Comparison of ENCODE assay signal across 17 cellular contexts in genomic region chr1:221868894-221869293, GRCh38.
DNase-seq lines count a peak whose midpoint lies in the region; ATAC-seq, FAIRE-seq and TF ChIP-seq lines count a peak whose summit lies in the region.
"Had no signal": no experiment of that assay in that cellular context is flagged by ENCODE, and none has a peak within 500 bp of the region (broad histone marks: within the 10 kb centered on the region; RNA-seq: fewer than 3 reads in every experiment).

No MANE protein-coding gene starts in this region.

- no peaks in the 10 kb centered on the region for H3K27me3 ChIP-seq in astrocyte (ENCODE audit: insufficient read depth, low read length)
- H3K27me3 ChIP-seq: right atrium auricular region, transverse colon had no signal

- FAIRE-seq in HTR-8/SVneo (lab: Jason Lieb, UNC): no peak
- FAIRE-seq in astrocyte (lab: Jason Lieb, UNC): peak; percentile 67

- no peaks in the 10 kb centered on the region for H4K20me1 ChIP-seq in astrocyte (ENCODE audit: insufficient read depth, low read length)

- peaks cover 17% of the 10 kb centered on the region for H3K4me1 Mint-ChIP-seq in astrocyte (ENCODE audit: low read depth, unreplicated experiment)
- no peaks in the 10 kb centered on the region for H3K4me1 Mint-ChIP-seq in activated CD8-positive, alpha-beta memory T cell treated with anti-CD3 and anti-CD28 coated beads, Interleukin-2, amount 10 ng/mL, durations not matched to agents 7 days and 5 days

- H3K4me1 ChIP-seq in astrocyte (ENCODE audit: insufficient read depth, low read length): peaks cover 25% of the 10 kb centered on the region
- H3K4me1 ChIP-seq: right atrium auricular region, transverse colon had no signal

- H3K4me2 ChIP-seq in astrocyte (ENCODE audit: low read length): peak overlapping the region; percentile 66

- H3K27me3 Mint-ChIP-seq in astrocyte (ENCODE audit: low read depth, unreplicated experiment): no peaks in the 10 kb centered on the region
- H3K27me3 Mint-ChIP-seq in activated CD8-positive, alpha-beta memory T cell treated with anti-CD3 and anti-CD28 coated beads, Interleukin-2, amount 10 ng/mL, durations not matched to agents 7 days and 5 days: no peaks in the 10 kb centered on the region
- H3K27me3 Mint-ChIP-seq: CD4-positive, alpha-beta T cell had no signal

- H3K9me3 ChIP-seq in astrocyte (ENCODE audit: insufficient read depth, low read depth, low read length): no peaks in the 10 kb centered on the region
- H3K9me3 ChIP-seq: mucosa of descending colon, right atrium auricular region, transverse colon had no signal

- peak; percentile 47 for DNase-seq in AG20443 (ENCODE audit: low spot score)
- peak; percentile 37 for DNase-seq in HTR-8/SVneo (ENCODE audit: insufficient read length, low spot score)
- DNase-seq in astrocyte (ENCODE audit: low read depth): peak; percentile 85
- peak; percentile 83 for DNase-seq in iris pigment epithelial cell (ENCODE audit: low read depth)
- no peak for DNase-seq in activated CD8-positive, alpha-beta memory T cell treated with anti-CD3 and anti-CD28 coated beads, Interleukin-2, amount 10 ng/mL, durations not matched to agents 7 days and 5 days
- no peak for DNase-seq in stimulated activated CD4-positive, alpha-beta T cell treated with anti-CD3 and anti-CD28 coated beads, Interleukin-2, amount 100 ng/mL, for 48 hours
- DNase-seq in pons (ENCODE audit: low spot score): no peak
- DNase-seq in cortex of kidney (lab: John Stamatoyannopoulos, UW): no peak
- DNase-seq: activated CD4-positive, alpha-beta T cell treated with anti-CD3 and anti-CD28 coated beads for 4 hours; activated naive CD4-positive, alpha-beta T cell treated with anti-CD3 and anti-CD28 coated beads for 36 hours; CD4-positive, alpha-beta T cell; H7; mucosa of descending colon; NCI-H524; transverse colon had no signal

- H3K27ac Mint-ChIP-seq in astrocyte (ENCODE audit: unreplicated experiment): no peak overlapping the region
- no peak overlapping the region for H3K27ac Mint-ChIP-seq in activated CD8-positive, alpha-beta memory T cell treated with anti-CD3 and anti-CD28 coated beads, Interleukin-2, amount 10 ng/mL, durations not matched to agents 7 days and 5 days
- H3K27ac Mint-ChIP-seq: activated naive CD4-positive, alpha-beta T cell treated with anti-CD3 and anti-CD28 coated beads for 36 hours; CD4-positive, alpha-beta T cell had no signal

- H3K4me3 Mint-ChIP-seq in astrocyte (ENCODE audit: unreplicated experiment): no peak overlapping the region
- no peak overlapping the region for H3K4me3 Mint-ChIP-seq in activated CD8-positive, alpha-beta memory T cell treated with anti-CD3 and anti-CD28 coated beads, Interleukin-2, amount 10 ng/mL, durations not matched to agents 7 days and 5 days
- H3K4me3 Mint-ChIP-seq: activated naive CD4-positive, alpha-beta T cell treated with anti-CD3 and anti-CD28 coated beads for 36 hours; CD4-positive, alpha-beta T cell had no signal

- no peaks in the 10 kb centered on the region for H3K36me3 ChIP-seq in astrocyte (ENCODE audit: insufficient read depth, low read length)
- H3K36me3 ChIP-seq: right atrium auricular region, transverse colon had no signal

- H3K9me3 Mint-ChIP-seq in astrocyte (ENCODE audit: unreplicated experiment): no peaks in the 10 kb centered on the region
- H3K9me3 Mint-ChIP-seq in activated CD8-positive, alpha-beta memory T cell treated with anti-CD3 and anti-CD28 coated beads, Interleukin-2, amount 10 ng/mL, durations not matched to agents 7 days and 5 days (ENCODE audit: low read depth): no peaks in the 10 kb centered on the region
- H3K9me3 Mint-ChIP-seq: activated naive CD4-positive, alpha-beta T cell treated with anti-CD3 and anti-CD28 coated beads for 36 hours; CD4-positive, alpha-beta T cell had no signal

- H2AFZ ChIP-seq in astrocyte (ENCODE audit: low read depth, low read length): no peak overlapping the region

- no peak overlapping the region for H3K9ac ChIP-seq in astrocyte (ENCODE audit: low read length)

- no peaks in the 10 kb centered on the region for H3K36me3 Mint-ChIP-seq in astrocyte (ENCODE audit: low read depth, unreplicated experiment)
- H3K36me3 Mint-ChIP-seq in activated CD8-positive, alpha-beta memory T cell treated with anti-CD3 and anti-CD28 coated beads, Interleukin-2, amount 10 ng/mL, durations not matched to agents 7 days and 5 days: no peaks in the 10 kb centered on the region

- no peak for TF ChIP-seq CTCF in astrocyte (IDR thresholded peaks at IDR 0.05; ENCODE audit: insufficient read depth, low read depth, low read length)

- peak overlapping the region; percentile 35 for H3K27ac ChIP-seq in astrocyte (ENCODE audit: low read depth, low read length)
- H3K27ac ChIP-seq: right atrium auricular region, SK-N-MC, transverse colon had no signal

- CTCF ChIA-PET in activated CD8-positive, alpha-beta memory T cell treated with anti-CD3 and anti-CD28 coated beads, Interleukin-2, amount 10 ng/mL, durations not matched to agents 7 days and 5 days (lab: Charles Lee): interaction anchor here (1.8 kb wide), 1 partner anchor 17 kb away, joined by 3 read pairs; no protein-coding TSS in a partner anchor

- H3K4me3 ChIP-seq in astrocyte (ENCODE audit: insufficient read depth, low read depth, low read length): no peak overlapping the region
- H3K4me3 ChIP-seq: mucosa of descending colon, right atrium auricular region, SK-N-MC, transverse colon had no signal

- H3K79me2 ChIP-seq in astrocyte (ENCODE audit: insufficient read depth, low read length): no peaks in the 10 kb centered on the region

- no peak for ATAC-seq in activated CD8-positive, alpha-beta memory T cell treated with anti-CD3 and anti-CD28 coated beads, Interleukin-2, amount 10 ng/mL, durations not matched to agents 7 days and 5 days
- ATAC-seq: mucosa of descending colon had no signal

Comparison
In these comparisons a context has a peak if more than half of its experiments do, and no peak if none do; other contexts are left out.
1. DNase-seq: peak in AG20443 (single experiment), HTR-8/SVneo (single experiment), astrocyte (single experiment) and iris pigment epithelial cell (single experiment); none in activated CD8-positive, alpha-beta memory T cell treated with anti-CD3 and anti-CD28 coated beads, Interleukin-2, amount 10 ng/mL, durations not matched to agents 7 days and 5 days (single experiment), stimulated activated CD4-positive, alpha-beta T cell treated with anti-CD3 and anti-CD28 coated beads, Interleukin-2, amount 100 ng/mL, for 48 hours (0 of 2), pons (single experiment) and cortex of kidney (single experiment).